In genomic region chr11:111421251-111421650, GRCh38 we compare ENCODE assay signal across 25 cellular contexts. TPM values are rescaled to one million over a fixed set of nuclear protein-coding genes. Genes with fewer than 3 reads are reported as not detected.
"Had no signal": no experiment of that assay in that cellular context is flagged by ENCODE, and none has a peak within 500 bp of the region (broad histone marks: within the 10 kb centered on the region; RNA-seq: fewer than 3 reads in every experiment).

No MANE protein-coding gene starts in this region.

- H3K4me3 Mint-ChIP-seq: activated CD4-positive, alpha-beta memory T cell treated with anti-CD3 and anti-CD28 coated beads for 36 hours; activated naive CD8-positive, alpha-beta T cell treated with anti-CD3 and anti-CD28 coated beads for 36 hours; central memory CD8-positive, alpha-beta T cell; naive thymus-derived CD8-positive, alpha-beta T cell; neural progenitor cell had no signal

- H2AFZ ChIP-seq: neural progenitor cell had no signal

- H3K27me3 ChIP-seq: left lung, neural progenitor cell, right lobe of liver, stomach, suprapubic skin, tibial nerve had no signal

- H3K27me3 Mint-ChIP-seq: activated CD4-positive, alpha-beta memory T cell treated with anti-CD3 and anti-CD28 coated beads for 36 hours; activated naive CD8-positive, alpha-beta T cell treated with anti-CD3 and anti-CD28 coated beads for 36 hours; naive thymus-derived CD8-positive, alpha-beta T cell had no signal

- H3K9me3 ChIP-seq: left lung, right lobe of liver, stomach, suprapubic skin, tibial nerve had no signal

- H3K27ac Mint-ChIP-seq: activated CD4-positive, alpha-beta memory T cell treated with anti-CD3 and anti-CD28 coated beads for 36 hours; activated naive CD8-positive, alpha-beta T cell treated with anti-CD3 and anti-CD28 coated beads for 36 hours; neural progenitor cell had no signal

- DNase-seq: activated CD4-positive, alpha-beta memory T cell treated with anti-CD3 and anti-CD28 coated beads for 36 hours; activated CD4-positive, alpha-beta T cell treated with anti-CD3 and anti-CD28 coated beads for 4 hours; activated CD4-positive, CD25-positive, alpha-beta regulatory T cell; activated naive CD4-positive, alpha-beta T cell treated with Interleukin-2 at 50 U/mL for 16 hours; activated naive CD8-positive, alpha-beta T cell treated with anti-CD3 and anti-CD28 coated beads for 36 hours; activated T-cell treated with anti-CD3 and anti-CD28 coated beads, Interleukin-2, amount 50 U/mL, for 48 hours; effector memory CD4-positive, alpha-beta T cell; foreskin melanocyte; glutamatergic neuron; hippocampal formation; kidney glomerular epithelial cell; left lung; naive thymus-derived CD8-positive, alpha-beta T cell; posterior cingulate gyrus; right lobe of liver; stimulated activated CD4-positive, alpha-beta T cell treated with anti-CD3 and anti-CD28 coated beads, Interleukin-1b, Interleukin-23, amount 100 ng/mL, for 48 hours; stomach had no signal

- H3K27ac ChIP-seq: left lung, neural progenitor cell, right lobe of liver, skin epidermis, stomach, suprapubic skin, tibial nerve had no signal

- H3K36me3 ChIP-seq: left lung, neural progenitor cell, right lobe of liver, stomach, suprapubic skin, tibial nerve had no signal

- H3K9ac ChIP-seq: neural progenitor cell had no signal

- H3K9me3 Mint-ChIP-seq: activated CD4-positive, alpha-beta memory T cell treated with anti-CD3 and anti-CD28 coated beads for 36 hours; activated naive CD8-positive, alpha-beta T cell treated with anti-CD3 and anti-CD28 coated beads for 36 hours; central memory CD8-positive, alpha-beta T cell; naive thymus-derived CD8-positive, alpha-beta T cell had no signal

- H3K4me1 Mint-ChIP-seq: central memory CD8-positive, alpha-beta T cell had no signal

- ATAC-seq: left lung; naive thymus-derived CD8-positive, alpha-beta T cell; right lobe of liver had no signal

- H3K4me3 ChIP-seq: left lung, lung, neural progenitor cell, right lobe of liver, skin epidermis, stomach, suprapubic skin, tibial nerve had no signal

- H3K4me1 ChIP-seq: neural progenitor cell had no signal

- H3K36me3 Mint-ChIP-seq: activated CD4-positive, alpha-beta memory T cell treated with anti-CD3 and anti-CD28 coated beads for 36 hours; naive thymus-derived CD8-positive, alpha-beta T cell; neural progenitor cell had no signal

- H3K4me2 ChIP-seq: neural progenitor cell had no signal

RNA-seq across cellular contexts. Expression of gene POU2AF1, which starts 42.2 kb away (rescaled TPM):
- total RNA-seq: astrocyte, dermis microvascular lymphatic vessel endothelial cell, suprapubic skin had no signal
